In genomic region chr1:106748581-106748980, GRCh38 we compare ENCODE assay signal across 31 cellular contexts.
"Had no signal": no experiment of that assay in that cellular context is flagged by ENCODE, and none has a peak within 500 bp of the region (broad histone marks: within the 10 kb centered on the region; RNA-seq: fewer than 3 reads in every experiment).

No MANE protein-coding gene starts in this region.

- H3K9me3 Mint-ChIP-seq: activated B cell treated with CpG ODN at 0.5 μM for 24 hours; activated CD4-positive, alpha-beta T cell treated with anti-CD3 and anti-CD28 coated beads, Interleukin-2, amount 10 ng/mL, durations not matched to agents 24 days and 14 days; activated CD8-positive, alpha-beta T cell treated with anti-CD3 and anti-CD28 coated beads for 36 hours; activated naive CD8-positive, alpha-beta T cell treated with anti-CD3 and anti-CD28 coated beads for 36 hours; activated T-cell treated with anti-CD3 and anti-CD28 coated beads, Interleukin-2, amount 50 U/mL, for 4 hours; activated T-helper 2 cell treated with anti-CD3 and anti-CD28 coated beads, Interferon-gamma antibody, Interleukin-2, Interleukin-4, amounts not matched to agents 10 μg/mL and 5 μg/mL and 100 μg/mL, durations not matched to agents 14 hours and 24 hours and 36 hours had no signal

- DNase-seq: activated B cell treated with CpG ODN at 0.5 μM for 24 hours; activated CD4-positive, alpha-beta memory T cell treated with anti-CD3 and anti-CD28 coated beads for 36 hours; activated CD4-positive, alpha-beta T cell treated with anti-CD3 and anti-CD28 coated beads for 4 hours; activated CD4-positive, alpha-beta T cell treated with anti-CD3 and anti-CD28 coated beads, Interleukin-2, amount 10 ng/mL, durations not matched to agents 24 days and 14 days; activated CD4-positive, alpha-beta T cell treated with anti-CD3 and anti-CD28 coated beads, Interleukin-2, amount 50 U/mL, for 1 hour; activated CD4-positive, alpha-beta T cell treated with anti-CD3 and anti-CD28 coated beads, Interleukin-2, amount 50 U/mL, for 4 hours; activated CD4-positive, CD25-positive, alpha-beta regulatory T cell treated with anti-CD3 and anti-CD28 coated beads, Interleukin-2, amount 50 U/mL, for 72 hours; activated CD8-positive, alpha-beta memory T cell treated with anti-CD3 and anti-CD28 coated beads, Interleukin-2, amount 50 U/mL, for 4 hours; activated CD8-positive, alpha-beta T cell treated with anti-CD3 and anti-CD28 coated beads for 36 hours; activated effector memory CD4-positive, alpha-beta T cell treated with Interleukin-2 at 50 U/mL for 16 hours; activated gamma-delta T cell; activated naive CD4-positive, alpha-beta T cell treated with anti-CD3 and anti-CD28 coated beads for 36 hours; activated naive CD4-positive, alpha-beta T cell treated with anti-CD3 and anti-CD28 coated beads, Interleukin-2, amount 50 U/mL, for 16 hours; activated naive CD8-positive, alpha-beta T cell treated with anti-CD3 and anti-CD28 coated beads for 36 hours; activated T-cell treated with anti-CD3 and anti-CD28 coated beads for 4 hours; activated T-cell treated with anti-CD3 and anti-CD28 coated beads, Interleukin-2, amount 50 U/mL, for 1 hour; activated T-cell treated with anti-CD3 and anti-CD28 coated beads, Interleukin-2, amount 50 U/mL, for 4 hours; adrenal gland; amniotic stem cell; aorta; body of pancreas; brain microvascular endothelial cell; caudate nucleus; T-helper 1 cell; T-helper 2 cell; T-helper 9 cell had no signal

- H3K36me3 Mint-ChIP-seq: activated CD4-positive, alpha-beta memory T cell treated with anti-CD3 and anti-CD28 coated beads for 36 hours; activated naive CD4-positive, alpha-beta T cell treated with anti-CD3 and anti-CD28 coated beads, Interleukin-2, amount 50 U/mL, for 72 hours; activated naive CD8-positive, alpha-beta T cell treated with anti-CD3 and anti-CD28 coated beads for 36 hours had no signal

- H3K4me1 Mint-ChIP-seq: activated CD4-positive, alpha-beta T cell treated with anti-CD3 and anti-CD28 coated beads, Interleukin-2, amount 10 ng/mL, durations not matched to agents 24 days and 14 days; activated naive CD8-positive, alpha-beta T cell treated with anti-CD3 and anti-CD28 coated beads for 36 hours; central memory CD8-positive, alpha-beta T cell had no signal

- H3K4me3 Mint-ChIP-seq: activated B cell treated with CpG ODN at 0.5 μM for 24 hours; activated CD4-positive, alpha-beta memory T cell treated with anti-CD3 and anti-CD28 coated beads for 36 hours; activated CD4-positive, alpha-beta T cell treated with anti-CD3 and anti-CD28 coated beads, Interleukin-2, amount 10 ng/mL, durations not matched to agents 24 days and 14 days; activated CD8-positive, alpha-beta T cell treated with anti-CD3 and anti-CD28 coated beads for 36 hours; activated naive CD4-positive, alpha-beta T cell treated with anti-CD3 and anti-CD28 coated beads for 36 hours; activated naive CD8-positive, alpha-beta T cell treated with anti-CD3 and anti-CD28 coated beads for 36 hours; activated T-cell treated with anti-CD3 and anti-CD28 coated beads, Interleukin-2, amount 50 U/mL, for 4 hours; central memory CD8-positive, alpha-beta T cell; T-helper 1 cell treated with Interleukin-12 subunit alpha and Interleukin-12 subunit beta and Interleukin-4 antibody, amounts not matched to agents 30 μg/mL and 1 μg/mL, for 36 hours; T-helper 2 cell treated with Interferon-gamma antibody and Interleukin-4, amounts not matched to agents 5 μg/mL and 100 μg/mL, for 36 hours had no signal

- H3K27me3 Mint-ChIP-seq: activated B cell treated with CpG ODN at 0.5 μM for 24 hours; activated CD4-positive, alpha-beta memory T cell treated with anti-CD3 and anti-CD28 coated beads for 36 hours; activated CD4-positive, alpha-beta T cell treated with anti-CD3 and anti-CD28 coated beads, Interleukin-2, amount 10 ng/mL, durations not matched to agents 24 days and 14 days; activated CD8-positive, alpha-beta T cell treated with anti-CD3 and anti-CD28 coated beads for 36 hours; activated naive CD8-positive, alpha-beta T cell treated with anti-CD3 and anti-CD28 coated beads for 36 hours; central memory CD8-positive, alpha-beta T cell had no signal

- ATAC-seq: activated CD8-positive, alpha-beta T cell treated with anti-CD3 and anti-CD28 coated beads for 36 hours; activated naive CD4-positive, alpha-beta T cell treated with anti-CD3 and anti-CD28 coated beads, Interleukin-2, amount 50 U/mL, for 72 hours; activated T-cell treated with anti-CD3 and anti-CD28 coated beads, Interleukin-2, amount 50 U/mL, for 4 hours; body of pancreas had no signal

- H3K27ac Mint-ChIP-seq: activated B cell treated with CpG ODN at 0.5 μM for 24 hours; activated CD4-positive, alpha-beta memory T cell treated with anti-CD3 and anti-CD28 coated beads for 36 hours; activated CD4-positive, alpha-beta T cell treated with anti-CD3 and anti-CD28 coated beads, Interleukin-2, amount 10 ng/mL, durations not matched to agents 24 days and 14 days; activated CD8-positive, alpha-beta T cell treated with anti-CD3 and anti-CD28 coated beads for 36 hours; activated naive CD4-positive, alpha-beta T cell treated with anti-CD3 and anti-CD28 coated beads for 36 hours; activated naive CD4-positive, alpha-beta T cell treated with anti-CD3 and anti-CD28 coated beads, Interleukin-2, amount 50 U/mL, for 72 hours; activated naive CD8-positive, alpha-beta T cell treated with anti-CD3 and anti-CD28 coated beads for 36 hours; activated T-helper 2 cell treated with anti-CD3 and anti-CD28 coated beads, Interferon-gamma antibody, Interleukin-2, Interleukin-4, amounts not matched to agents 10 μg/mL and 5 μg/mL and 100 μg/mL, durations not matched to agents 14 hours and 24 hours and 36 hours; T-helper 1 cell treated with Interleukin-12 subunit alpha and Interleukin-12 subunit beta and Interleukin-4 antibody, amounts not matched to agents 30 μg/mL and 1 μg/mL, for 36 hours; T-helper 2 cell treated with Interferon-gamma antibody and Interleukin-4, amounts not matched to agents 5 μg/mL and 100 μg/mL, for 36 hours had no signal
